Comparison of ENCODE assay signal across 13 cellular contexts in genomic region chr15:92142242-92143232, GRCh38.
"Had no signal": no experiment of that assay in that cellular context is flagged by ENCODE, and none has a peak within 500 bp of the region (broad histone marks: within the 10 kb centered on the region; RNA-seq: fewer than 3 reads in every experiment).

No MANE protein-coding gene starts in this region.

- H3K27ac ChIP-seq: WERI-Rb-1 had no signal

- DNase-seq: activated CD4-positive, alpha-beta memory T cell treated with anti-CD3 and anti-CD28 coated beads, Interleukin-2, amount 10 ng/mL, durations not matched to agents 7 days and 5 days; activated CD4-positive, alpha-beta T cell treated with anti-CD3 and anti-CD28 coated beads for 36 hours; activated naive CD4-positive, alpha-beta T cell treated with Interleukin-2 at 50 U/mL for 16 hours; activated naive CD8-positive, alpha-beta T cell treated with anti-CD3 and anti-CD28 coated beads, Interleukin-2, amount 50 U/mL, for 24 hours; cortex of kidney; effector memory CD4-positive, alpha-beta T cell; hippocampal formation; stimulated activated CD4-positive, alpha-beta T cell treated with anti-CD3 and anti-CD28 coated beads, Interleukin-12 subunit alpha, Interleukin-12 subunit beta, amount 100 ng/mL, for 4 hours; stimulated activated naive CD4-positive, alpha-beta T cell; T-helper 1 cell; WERI-Rb-1 had no signal

- ATAC-seq: activated CD4-positive, alpha-beta T cell treated with anti-CD3 and anti-CD28 coated beads for 36 hours; activated naive CD8-positive, alpha-beta T cell treated with anti-CD3 and anti-CD28 coated beads, Interleukin-2, amount 50 U/mL, for 24 hours; natural killer cell treated with Interleukin-12 subunit alpha and Interleukin-12 subunit beta and Interleukin-15 and Interleukin-18, amount 100 ng/mL, for 72 hours; sciatic nerve had no signal

- H3K36me3 ChIP-seq: WERI-Rb-1 had no signal
